ENCODE assay signal across 13 cellular contexts in genomic region chr16:4093495-4094137, GRCh38. TPM values are rescaled to one million over a fixed set of nuclear protein-coding genes. Genes with fewer than 3 reads are reported as not detected.
DNase-seq lines count a peak whose midpoint lies in the region; ATAC-seq, FAIRE-seq and TF ChIP-seq lines count a peak whose summit lies in the region.
"Had no signal": no experiment of that assay in that cellular context is flagged by ENCODE, and none has a peak within 500 bp of the region (broad histone marks: within the 10 kb centered on the region; RNA-seq: fewer than 3 reads in every experiment).

No MANE protein-coding gene starts in this region.

- DNase-seq in A549 (ENCODE audit: low read depth in 1 of 2, low spot score in 1 of 2) (no peak), NCI-H2171 treated with DMSO at 0.1 percent for 48 hours (lab: John Stamatoyannopoulos, UW) (peak; percentile 80), Right ventricle myocardium superior (peak; percentile 70), osteoblast (ENCODE audit: insufficient read length, low spot score, missing footprints) (no peak), occipital lobe (lab: John Stamatoyannopoulos, UW) (no peak), NCI-H2107 treated with DMSO at 0.1 percent for 48 hours (lab: John Stamatoyannopoulos, UW; ENCODE audit: unreplicated experiment) (no peak), GM19240 (ENCODE audit: insufficient read length, low spot score) (no peak)
- no peak for DNase-seq in activated naive CD4-positive, alpha-beta T cell (lab: John Stamatoyannopoulos, UW)
- DNase-seq: H9, mucosa of descending colon, NCI-H69 had no signal

- CTCF ChIA-PET in A549 (lab: Yijun Ruan, JAX): interaction anchor here (1.0 kb wide), 2 partner anchors 10 to 104 kb away, joined by 3 read pairs; no protein-coding TSS in a partner anchor

- H3K4me1 ChIP-seq in A549 (peaks cover 59% of the 10 kb centered on the region), osteoblast (ENCODE audit: insufficient read depth, low read length) (peaks cover 7% of the 10 kb centered on the region)

- TF ChIP-seq RAD21 in A549 (conservative IDR thresholded peaks at IDR 0.05 in 1 of 2, IDR thresholded peaks at IDR 0.05 in 1 of 2): no peak

- no peak overlapping the region for H2AFZ ChIP-seq in osteoblast (ENCODE audit: low read length)

- H3K4me3 ChIP-seq in A549: no peak overlapping the region
- no peak overlapping the region for H3K4me3 ChIP-seq in osteoblast (ENCODE audit: insufficient read depth, low read length)
- H3K4me3 ChIP-seq: mucosa of descending colon, vagina had no signal

- H3K9me3 ChIP-seq in A549 (no peaks in the 10 kb centered on the region), osteoblast (ENCODE audit: low read depth, low read length) (no peaks in the 10 kb centered on the region)
- H3K9me3 ChIP-seq: mucosa of descending colon, vagina had no signal

- no peak for FAIRE-seq in A549 (lab: Jason Lieb, UNC)
- FAIRE-seq: GM19239 had no signal

- no peaks in the 10 kb centered on the region for H3K27me3 ChIP-seq in osteoblast (ENCODE audit: insufficient read depth, low read length)
- H3K27me3 ChIP-seq: vagina had no signal

- H3K4me2 ChIP-seq in A549: peak overlapping the region; percentile 44
- H3K4me2 ChIP-seq in osteoblast (ENCODE audit: insufficient read depth, low read length): peak overlapping the region; percentile 21

- 67% methylated on average over 9 of the region's 9 CpGs for whole genome bisulfite sequencing in A549 (ENCODE audit: missing lambda C conversion rate)

- H3K79me2 ChIP-seq in osteoblast (ENCODE audit: insufficient read depth, low read length): peaks cover 24% of the 10 kb centered on the region

- intact Hi-C loops in Right ventricle myocardium superior (cut with DNase I): no loop called here

- ATAC-seq in A549 (no peak), Right ventricle myocardium superior (ENCODE audit: poor library complexity) (peak; percentile 71)
- ATAC-seq: mucosa of descending colon had no signal

- H3K27ac ChIP-seq in A549 (no peak overlapping the region), osteoblast (ENCODE audit: low read depth, low read length) (no peak overlapping the region)
- H3K27ac ChIP-seq: vagina had no signal

- POLR2A ChIA-PET in A549 (lab: Yijun Ruan, JAX): no interaction called here

- no peak for TF ChIP-seq POLR2A in A549 (IDR thresholded peaks at IDR 0.05; ENCODE audit: low read length)

- peaks cover under 1% of the 10 kb centered on the region for H3K36me3 ChIP-seq in osteoblast (ENCODE audit: insufficient read depth, low read length)
- H3K36me3 ChIP-seq: vagina had no signal

- TF ChIP-seq EP300 in A549 (IDR thresholded peaks at IDR 0.05): no peak

- no peak for TF ChIP-seq CTCF in A549 (IDR thresholded peaks at IDR 0.05)
- no peak for TF ChIP-seq CTCF in osteoblast (IDR thresholded peaks at IDR 0.05; ENCODE audit: extremely low read depth, low read depth, low read length)

- peaks cover 4% of the 10 kb centered on the region for H4K20me1 ChIP-seq in osteoblast (ENCODE audit: insufficient read depth, low read length)

TF ChIP-seq in A549, 52 proteins besides CTCF, POLR2A, EP300 and RAD21:
- no peak for TF ChIP-seq ZC3H11A (IDR thresholded peaks at IDR 0.05)
- TF ChIP-seq SMC3 (IDR thresholded peaks at IDR 0.05): no peak
- no peak for TF ChIP-seq MAZ (IDR thresholded peaks at IDR 0.05; ENCODE audit: borderline replicate concordance, low read depth, low read length)
- TF ChIP-seq FOSL2 (IDR thresholded peaks at IDR 0.05): no peak
- TF ChIP-seq FOSL2 (CRISPR knock-in tag; IDR thresholded peaks at IDR 0.05): no peak
- no peak for TF ChIP-seq ZFP36 (IDR thresholded peaks at IDR 0.05; ENCODE audit: borderline replicate concordance, partially characterized antibody)
- TF ChIP-seq, protein P1, sequence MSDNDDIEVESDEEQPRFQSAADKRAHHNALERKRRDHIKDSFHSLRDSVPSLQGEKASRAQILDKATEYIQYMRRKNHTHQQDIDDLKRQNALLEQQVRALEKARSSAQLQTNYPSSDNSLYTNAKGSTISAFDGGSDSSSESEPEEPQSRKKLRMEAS (IDR thresholded peaks at IDR 0.05): no peak
- TF ChIP-seq RCOR1 (IDR thresholded peaks at IDR 0.05; ENCODE audit: low read depth, low read length): no peak
- TF ChIP-seq, protein P2, sequence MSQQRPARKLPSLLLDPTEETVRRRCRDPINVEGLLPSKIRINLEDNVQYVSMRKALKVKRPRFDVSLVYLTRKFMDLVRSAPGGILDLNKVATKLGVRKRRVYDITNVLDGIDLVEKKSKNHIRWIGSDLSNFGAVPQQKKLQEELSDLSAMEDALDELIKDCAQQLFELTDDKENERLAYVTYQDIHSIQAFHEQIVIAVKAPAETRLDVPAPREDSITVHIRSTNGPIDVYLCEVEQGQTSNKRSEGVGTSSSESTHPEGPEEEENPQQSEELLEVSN (IDR thresholded peaks at IDR 0.05; ENCODE audit: borderline replicate concordance, low read depth): no peak
- TF ChIP-seq JUN (IDR thresholded peaks at IDR 0.05): no peak
- no peak for TF ChIP-seq RFX5 (IDR thresholded peaks at IDR 0.05)
- TF ChIP-seq CHD2 (IDR thresholded peaks at IDR 0.05; ENCODE audit: low read length, partially characterized antibody): no peak
- no peak for TF ChIP-seq EHMT2 (IDR thresholded peaks at IDR 0.05; ENCODE audit: low read depth)
- no peak for TF ChIP-seq CEBPB (IDR thresholded peaks at IDR 0.05)
- no peak for TF ChIP-seq NFE2L2 (conservative IDR thresholded peaks at IDR 0.05; ENCODE audit: low read length)
- no peak for TF ChIP-seq CBX2 (IDR thresholded peaks at IDR 0.05; ENCODE audit: borderline replicate concordance, low read depth)
- TF ChIP-seq, protein P3, sequence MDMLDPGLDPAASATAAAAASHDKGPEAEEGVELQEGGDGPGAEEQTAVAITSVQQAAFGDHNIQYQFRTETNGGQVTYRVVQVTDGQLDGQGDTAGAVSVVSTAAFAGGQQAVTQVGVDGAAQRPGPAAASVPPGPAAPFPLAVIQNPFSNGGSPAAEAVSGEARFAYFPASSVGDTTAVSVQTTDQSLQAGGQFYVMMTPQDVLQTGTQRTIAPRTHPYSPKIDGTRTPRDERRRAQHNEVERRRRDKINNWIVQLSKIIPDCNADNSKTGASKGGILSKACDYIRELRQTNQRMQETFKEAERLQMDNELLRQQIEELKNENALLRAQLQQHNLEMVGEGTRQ (IDR thresholded peaks at IDR 0.05): no peak
- TF ChIP-seq, protein P4, sequence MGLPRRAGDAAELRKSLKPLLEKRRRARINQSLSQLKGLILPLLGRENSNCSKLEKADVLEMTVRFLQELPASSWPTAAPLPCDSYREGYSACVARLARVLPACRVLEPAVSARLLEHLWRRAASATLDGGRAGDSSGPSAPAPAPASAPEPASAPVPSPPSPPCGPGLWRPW (IDR thresholded peaks at IDR 0.05): no peak
- TF ChIP-seq ZSCAN20 (CRISPR knock-in tag; IDR thresholded peaks at IDR 0.05): no peak
- TF ChIP-seq ZNF302 (CRISPR knock-in tag; IDR thresholded peaks at IDR 0.05): no peak
- no peak for TF ChIP-seq HDAC2 (IDR thresholded peaks at IDR 0.05)

RNA-seq across cellular contexts. Expression of gene ADCY9, which starts 22.6 kb away (rescaled TPM):
- 6.2 and 6.9 TPM in 2 replicates for polyA plus RNA-seq in A549 (2011; rRNA removed)
- 6.0 and 10.4 TPM in 2 replicates for polyA plus RNA-seq in A549 (2012; cell fraction: cytosol; rRNA removed)
- 17.4 and 20.0 TPM in 2 replicates for polyA plus RNA-seq in A549 (2012; cell fraction: nucleus; rRNA removed)
- polyA plus RNA-seq in A549 (2017; fragmentation: RNase III; extraction: RNeasy Plus Mini Kit Qiagen cat#74134 plus additional on column Dnase treatment): 7.6 to 9.4 TPM (median 8.7 TPM) in 3 replicates
- polyA minus RNA-seq in A549 (2011; rRNA and poly(A)+ RNA removed): 13.4 and 15.3 TPM in 2 replicates
- 44.8 TPM for total RNA-seq in Right ventricle myocardium superior
- total RNA-seq in osteoblast: 27.4 and 29.3 TPM in 2 replicates
- total RNA-seq in occipital lobe: 9.5 TPM

Comparison
In these comparisons a context has a peak if more than half of its experiments do, and no peak if none do; other contexts are left out.
1. DNase-seq: peak in NCI-H2171 treated with DMSO at 0.1 percent for 48 hours (single experiment) and Right ventricle myocardium superior (single experiment); none in A549 (0 of 2), osteoblast (single experiment), occipital lobe (single experiment), activated naive CD4-positive, alpha-beta T cell (0 of 4), NCI-H2107 treated with DMSO at 0.1 percent for 48 hours (single experiment) and GM19240 (single experiment).